Comparison of ENCODE assay signal across 31 cellular contexts in the genomic region with DNA sequence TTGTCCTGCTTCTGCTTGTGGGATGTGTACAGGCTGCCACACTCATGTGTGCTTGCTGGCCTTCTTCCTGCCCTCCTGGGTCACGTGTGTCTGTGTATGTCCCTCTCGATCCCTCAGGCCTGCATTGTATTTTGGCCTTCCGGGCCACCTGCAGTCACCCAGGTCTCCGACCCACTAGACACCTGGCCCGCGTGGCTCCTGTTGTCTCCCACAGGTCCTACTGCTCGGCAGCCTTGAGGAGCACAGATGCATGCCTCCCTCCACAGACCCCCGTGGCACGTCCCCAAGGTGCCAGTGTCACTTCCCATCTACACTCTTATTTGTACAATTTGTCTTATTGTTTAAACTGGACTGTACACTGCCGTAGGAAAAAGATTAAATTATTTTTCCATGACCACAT. TPM values are rescaled to one million over a fixed set of nuclear protein-coding genes. Genes with fewer than 3 reads are reported as not detected.
"Had no signal": no experiment of that assay in that cellular context is flagged by ENCODE, and none has a peak within 500 bp of the region (broad histone marks: within the 10 kb centered on the region; RNA-seq: fewer than 3 reads in every experiment).

No MANE protein-coding gene starts in this region.

- H3K27me3 ChIP-seq: adrenal gland, body of pancreas, brain microvascular endothelial cell, breast epithelium had no signal

- ATAC-seq: activated CD8-positive, alpha-beta T cell treated with anti-CD3 and anti-CD28 coated beads for 36 hours; activated naive CD4-positive, alpha-beta T cell treated with anti-CD3 and anti-CD28 coated beads, Interleukin-2, amount 50 U/mL, for 72 hours; activated T-cell treated with anti-CD3 and anti-CD28 coated beads, Interleukin-2, amount 50 U/mL, for 4 hours; activated T-helper 17 cell treated with anti-CD3 and anti-CD28 coated beads, Interleukin-2, amount 50 U/mL, for 72 hours; body of pancreas had no signal

- FAIRE-seq: astrocyte had no signal

- H3K9me3 ChIP-seq: adrenal gland, body of pancreas, breast epithelium had no signal

- H3K4me3 ChIP-seq: adrenal gland, body of pancreas, breast epithelium had no signal

- H3K27ac ChIP-seq: adrenal gland, body of pancreas, brain microvascular endothelial cell, breast epithelium, VCaP had no signal

- H3K36me3 ChIP-seq: adrenal gland, brain microvascular endothelial cell, breast epithelium had no signal

- DNase-seq: activated B cell treated with CpG ODN at 0.5 μM for 24 hours; activated CD4-positive, alpha-beta memory T cell treated with anti-CD3 and anti-CD28 coated beads for 36 hours; activated CD4-positive, alpha-beta T cell treated with anti-CD3 and anti-CD28 coated beads for 4 hours; activated CD4-positive, alpha-beta T cell treated with anti-CD3 and anti-CD28 coated beads, Interleukin-2, amount 10 ng/mL, durations not matched to agents 24 days and 14 days; activated CD4-positive, alpha-beta T cell treated with anti-CD3 and anti-CD28 coated beads, Interleukin-2, amount 50 U/mL, for 1 hour; activated CD4-positive, alpha-beta T cell treated with anti-CD3 and anti-CD28 coated beads, Interleukin-2, amount 50 U/mL, for 4 hours; activated CD4-positive, CD25-positive, alpha-beta regulatory T cell treated with anti-CD3 and anti-CD28 coated beads, Interleukin-2, amount 50 U/mL, for 72 hours; activated CD8-positive, alpha-beta memory T cell treated with anti-CD3 and anti-CD28 coated beads, Interleukin-2, amount 50 U/mL, for 4 hours; activated CD8-positive, alpha-beta T cell treated with anti-CD3 and anti-CD28 coated beads for 36 hours; activated effector memory CD4-positive, alpha-beta T cell treated with anti-CD3 and anti-CD28 coated beads, Interleukin-2, amount 50 U/mL, for 16 hours; activated gamma-delta T cell treated with Interleukin-2 at 50 U/mL for 16 hours; activated naive CD4-positive, alpha-beta T cell; activated naive CD4-positive, alpha-beta T cell treated with anti-CD3 and anti-CD28 coated beads for 36 hours; activated naive CD4-positive, alpha-beta T cell treated with anti-CD3 and anti-CD28 coated beads, Interleukin-2, amount 50 U/mL, for 16 hours; activated naive CD8-positive, alpha-beta T cell treated with anti-CD3 and anti-CD28 coated beads for 36 hours; activated T-cell treated with anti-CD3 and anti-CD28 coated beads for 4 hours; activated T-cell treated with anti-CD3 and anti-CD28 coated beads, Interleukin-2, amount 50 U/mL, for 1 hour; activated T-cell treated with anti-CD3 and anti-CD28 coated beads, Interleukin-2, amount 50 U/mL, for 4 hours; activated T-cell treated with anti-CD3 and anti-CD28 coated beads, Interleukin-2, amount 50 U/mL, for 72 hours; adrenal gland; amniotic stem cell; body of pancreas; brain microvascular endothelial cell; central memory CD4-positive, alpha-beta T cell; T-helper 2 cell; T-helper 9 cell had no signal

- H3K4me1 ChIP-seq: adrenal gland, body of pancreas, breast epithelium had no signal

RNA-seq across cellular contexts. Expression of a gene that starts 43.1 kb away (rescaled TPM):
- total RNA-seq: activated naive CD4-positive, alpha-beta T cell treated with anti-CD3 and anti-CD28 coated beads for 36 hours; activated naive CD8-positive, alpha-beta T cell treated with anti-CD3 and anti-CD28 coated beads for 36 hours; activated T-helper 17 cell treated with anti-CD3 and anti-CD28 coated beads, Interleukin-2, amount 50 U/mL, for 72 hours had no signal
